In the genomic region with DNA sequence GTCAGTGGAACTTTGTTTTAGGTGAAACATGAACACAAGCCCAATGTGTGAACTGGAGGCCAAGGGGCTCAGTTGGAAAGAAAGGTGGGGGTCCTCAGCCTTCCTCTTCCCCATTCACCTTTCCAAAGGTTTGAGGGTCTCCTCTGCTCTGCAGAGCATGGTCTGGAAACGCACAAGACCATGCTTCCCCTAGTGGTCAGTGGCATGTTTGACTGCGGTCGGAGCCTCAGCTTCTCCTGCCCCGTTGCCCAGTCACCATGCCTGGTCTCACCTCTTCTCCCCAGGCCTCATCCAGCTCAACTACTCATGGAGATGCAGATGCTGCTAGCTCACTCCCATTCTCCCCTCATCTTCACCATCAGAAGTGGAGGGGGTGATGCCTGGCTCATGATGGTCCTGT, we compare ENCODE assay signal across 2 cellular contexts.
TF ChIP-seq lines count a peak whose summit lies in the region.

No MANE protein-coding gene starts in this region.

TF ChIP-seq in GM23338, 12 proteins besides CTCF, POLR2A, EP300 and RAD21:
- TF ChIP-seq ZNF462 (CRISPR knock-in tag; IDR thresholded peaks at IDR 0.05) (0 out of 2 replicates have a peak, but pooled peaks have one; percentile 61), NANOG (IDR thresholded peaks at IDR 0.05; ENCODE audit: borderline replicate concordance) (no peak)

TF ChIP-seq in GM12878, 131 proteins besides CTCF, POLR2A, EP300 and RAD21 (continued from another document):
- TF ChIP-seq ZBTB33 (IDR thresholded peaks at IDR 0.05): no peak
- no peak for TF ChIP-seq ZNF24 (IDR thresholded peaks at IDR 0.05)
- TF ChIP-seq JUND (IDR thresholded peaks at IDR 0.05; ENCODE audit: low read depth, low read length): no peak
- TF ChIP-seq NFIC (IDR thresholded peaks at IDR 0.05; ENCODE audit: low read depth, low read length): no peak
- no peak for TF ChIP-seq PBX3 (IDR thresholded peaks at IDR 0.05; ENCODE audit: insufficient replicate concordance, low read depth, low read length)
- no peak for TF ChIP-seq TCF12 (IDR thresholded peaks at IDR 0.05; ENCODE audit: low read depth, low read length)
- no peak for TF ChIP-seq EZH2 (IDR thresholded peaks at IDR 0.05; ENCODE audit: borderline replicate concordance, control insufficient read depth, low read depth, low read length)
- no peak for TF ChIP-seq BRCA1 (IDR thresholded peaks at IDR 0.05; ENCODE audit: low read depth, low read length)
- no peak for TF ChIP-seq RFX5 (IDR thresholded peaks at IDR 0.05; ENCODE audit: low read depth, low read length)
- TF ChIP-seq MXI1 (IDR thresholded peaks at IDR 0.05; ENCODE audit: low read depth, low read length): no peak
- no peak for TF ChIP-seq HSF1 (IDR thresholded peaks at IDR 0.05; ENCODE audit: low read depth, low read length)
- TF ChIP-seq NR2C1 (IDR thresholded peaks at IDR 0.05): no peak
- TF ChIP-seq FOS (IDR thresholded peaks at IDR 0.05; ENCODE audit: borderline replicate concordance, extremely low read depth, insufficient read length): no peak
